ENCODE assay signal across 15 cellular contexts in genomic region chr2:128444044-128444771, GRCh38.
DNase-seq lines count a peak whose midpoint lies in the region; ATAC-seq and TF ChIP-seq lines count a peak whose summit lies in the region.
"Had no signal": no experiment of that assay in that cellular context is flagged by ENCODE, and none has a peak within 500 bp of the region (broad histone marks: within the 10 kb centered on the region; RNA-seq: fewer than 3 reads in every experiment).

No MANE protein-coding gene starts in this region.

- H4K20me1 ChIP-seq in DND-41 (ENCODE audit: insufficient read depth, low read length) (no peaks in the 10 kb centered on the region), hepatocyte (ENCODE audit: insufficient read depth, poor library complexity, severe bottlenecking) (no peaks in the 10 kb centered on the region)

- H3K9ac ChIP-seq in DND-41 (ENCODE audit: low read depth, low read length) = no peak overlapping the region

- H3K4me3 Mint-ChIP-seq in endothelial cell (ENCODE audit: unreplicated experiment) = no peak overlapping the region
- no peak overlapping the region for H3K4me3 Mint-ChIP-seq in activated CD4-positive, alpha-beta T cell treated with anti-CD3 and anti-CD28 coated beads, Interleukin-2, amount 10 ng/mL, durations not matched to agents 24 days and 14 days
- H3K4me3 Mint-ChIP-seq: HFFc6 had no signal

- WGBS in hepatocyte (ENCODE audit: low lambda C conversion rate, missing lambda C conversion rate) = 92% methylated on average over 7 of the region's 7 CpGs

- TF ChIP-seq CTCF in DND-41 (IDR thresholded peaks at IDR 0.05; ENCODE audit: borderline replicate concordance, extremely low read depth, low read length, poor library complexity, severe bottlenecking) = no peak
- TF ChIP-seq CTCF in endothelial cell (IDR thresholded peaks at IDR 0.05; ENCODE audit: unreplicated experiment) = no peak
- TF ChIP-seq CTCF in hepatocyte (IDR thresholded peaks at IDR 0.05; ENCODE audit: poor library complexity) = no peak
- no peak for TF ChIP-seq CTCF in BE2C (IDR thresholded peaks at IDR 0.05; ENCODE audit: low read depth, low read length)

- H3K9me3 Mint-ChIP-seq in endothelial cell (ENCODE audit: unreplicated experiment) = no peaks in the 10 kb centered on the region
- H3K9me3 Mint-ChIP-seq in activated CD4-positive, alpha-beta T cell treated with anti-CD3 and anti-CD28 coated beads, Interleukin-2, amount 10 ng/mL, durations not matched to agents 24 days and 14 days = no peaks in the 10 kb centered on the region
- H3K9me3 Mint-ChIP-seq: HFFc6 had no signal

- intact Hi-C loops in activated CD4-positive, alpha-beta T cell treated with anti-CD3 and anti-CD28 coated beads, Interleukin-2, amount 10 ng/mL, durations not matched to agents 24 days and 14 days (cut with micrococcal nuclease) = no loop called here

- no peaks in the 10 kb centered on the region for H3K9me2 ChIP-seq in hepatocyte (replicated peaks; ENCODE audit: insufficient read depth)

- H3K9me3 ChIP-seq in DND-41 (ENCODE audit: insufficient read depth, low read length, severe bottlenecking) (no peaks in the 10 kb centered on the region), hepatocyte (ENCODE audit: low read depth) (no peaks in the 10 kb centered on the region), BE2C (no peaks in the 10 kb centered on the region)
- H3K9me3 ChIP-seq: body of pancreas, ovary had no signal

- DNase-seq in DND-41 (peak; percentile 10), NCI-H69 (lab: John Stamatoyannopoulos, UW) (peak; percentile 44), endothelial cell (ENCODE audit: low spot score) (peak; percentile 1), retina (peak; percentile 58), hepatocyte (ENCODE audit: low spot score) (no peak), BE2C (no peak), DMS53 treated with DMSO at 0.1 percent for 48 hours (lab: John Stamatoyannopoulos, UW; ENCODE audit: unreplicated experiment) (no peak)
- no peak for DNase-seq in activated CD4-positive, alpha-beta T cell treated with anti-CD3 and anti-CD28 coated beads, Interleukin-2, amount 10 ng/mL, durations not matched to agents 24 days and 14 days
- DNase-seq: activated naive CD4-positive, alpha-beta T cell treated with Interleukin-2 at 50 U/mL for 16 hours; HFFc6; Karpas-422; NCI-H2029; stimulated activated CD4-positive, alpha-beta T cell treated with anti-CD3 and anti-CD28 coated beads, Interleukin-12 subunit alpha, Interleukin-12 subunit beta, amount 100 ng/mL, for 4 hours had no signal

- no peaks in the 10 kb centered on the region for H3K79me2 ChIP-seq in DND-41 (ENCODE audit: insufficient read depth, low read length)
- no peaks in the 10 kb centered on the region for H3K79me2 ChIP-seq in hepatocyte

- H3K4me1 Mint-ChIP-seq in endothelial cell (ENCODE audit: unreplicated experiment) = peaks cover 13% of the 10 kb centered on the region
- H3K4me1 Mint-ChIP-seq in activated CD4-positive, alpha-beta T cell treated with anti-CD3 and anti-CD28 coated beads, Interleukin-2, amount 10 ng/mL, durations not matched to agents 24 days and 14 days = no peaks in the 10 kb centered on the region

- H3K27ac ChIP-seq in DND-41 (ENCODE audit: low read length) = no peak overlapping the region
- H3K27ac ChIP-seq in hepatocyte = no peak overlapping the region
- H3K27ac ChIP-seq: body of pancreas, ovary had no signal

- H3K4me2 ChIP-seq in DND-41 (ENCODE audit: insufficient read depth, low read length) (no peak overlapping the region), hepatocyte (no peak overlapping the region)

- no peaks in the 10 kb centered on the region for H3K36me3 Mint-ChIP-seq in endothelial cell (ENCODE audit: low read depth, unreplicated experiment)
- H3K36me3 Mint-ChIP-seq in activated CD4-positive, alpha-beta T cell treated with anti-CD3 and anti-CD28 coated beads, Interleukin-2, amount 10 ng/mL, durations not matched to agents 24 days and 14 days (ENCODE audit: low read depth) = no peaks in the 10 kb centered on the region

- H3K4me1 ChIP-seq in DND-41 (ENCODE audit: insufficient read depth, low read length) (peaks cover 2% of the 10 kb centered on the region; the same call in 1 of the 2 replicates), hepatocyte (ENCODE audit: insufficient read depth) (peaks cover 19% of the 10 kb centered on the region), BE2C (peaks cover 2% of the 10 kb centered on the region)

- H3K36me3 ChIP-seq in DND-41 (ENCODE audit: insufficient read depth, low read length) = no peaks in the 10 kb centered on the region
- no peaks in the 10 kb centered on the region for H3K36me3 ChIP-seq in hepatocyte (replicated peaks; ENCODE audit: insufficient read depth, low read depth)
- H3K36me3 ChIP-seq in BE2C = no peaks in the 10 kb centered on the region
- H3K36me3 ChIP-seq: ovary had no signal

- H3K27me3 ChIP-seq in DND-41 (ENCODE audit: insufficient read depth, low read length, poor library complexity) (no peaks in the 10 kb centered on the region), hepatocyte (no peaks in the 10 kb centered on the region), BE2C (no peaks in the 10 kb centered on the region)
- H3K27me3 ChIP-seq: body of pancreas, ovary had no signal

- H2AFZ ChIP-seq in DND-41 (ENCODE audit: low read depth, low read length) (no peak overlapping the region), hepatocyte (no peak overlapping the region)

- peak; percentile 35; the same call in 1 of the 3 replicates for ATAC-seq in DND-41 (ENCODE audit: insufficient read depth, low read depth)
- ATAC-seq: body of pancreas had no signal

- H3K27ac Mint-ChIP-seq in endothelial cell (ENCODE audit: unreplicated experiment) = no peak overlapping the region
- H3K27ac Mint-ChIP-seq in activated CD4-positive, alpha-beta T cell treated with anti-CD3 and anti-CD28 coated beads, Interleukin-2, amount 10 ng/mL, durations not matched to agents 24 days and 14 days = no peak overlapping the region
- H3K27ac Mint-ChIP-seq: HFFc6 had no signal

- peaks cover 7% of the 10 kb centered on the region for H3K27me3 Mint-ChIP-seq in endothelial cell (ENCODE audit: unreplicated experiment)
- no peaks in the 10 kb centered on the region for H3K27me3 Mint-ChIP-seq in activated CD4-positive, alpha-beta T cell treated with anti-CD3 and anti-CD28 coated beads, Interleukin-2, amount 10 ng/mL, durations not matched to agents 24 days and 14 days

- no peak overlapping the region for H3K4me3 ChIP-seq in DND-41 (ENCODE audit: low read depth in 1 of 2, low read length in 2 of 2)
- H3K4me3 ChIP-seq in hepatocyte = no peak overlapping the region
- H3K4me3 ChIP-seq in BE2C (ENCODE audit: low read depth, low read length) = no peak overlapping the region
- H3K4me3 ChIP-seq: body of pancreas, ovary had no signal

Comparison
In these comparisons a context has a peak if more than half of its experiments do, and no peak if none do; other contexts are left out.
1. DNase-seq: peak in DND-41 (single experiment), NCI-H69 (single experiment), endothelial cell (single experiment) and retina (single experiment); none in hepatocyte (single experiment), activated CD4-positive, alpha-beta T cell treated with anti-CD3 and anti-CD28 coated beads, Interleukin-2, amount 10 ng/mL, durations not matched to agents 24 days and 14 days (single experiment), BE2C (single experiment) and DMS53 treated with DMSO at 0.1 percent for 48 hours (single experiment).